8 cellular contexts compared by ENCODE assay signal in genomic region chr19:15379996-15380647, GRCh38. TPM values are rescaled to one million over a fixed set of nuclear protein-coding genes. Genes with fewer than 3 reads are reported as not detected.
DNase-seq lines count a peak whose midpoint lies in the region; ATAC-seq and TF ChIP-seq lines count a peak whose summit lies in the region.

No MANE protein-coding gene starts in this region.

- peak overlapping the region; percentile 50 for H3K27ac ChIP-seq in mammary epithelial cell (ENCODE audit: insufficient read depth, low read depth, low read length)
- peak overlapping the region; percentile 82 for H3K27ac ChIP-seq in substantia nigra (ENCODE audit: low read depth, low read length, poor library complexity, severe bottlenecking)

- CTCF ChIA-PET in mammary epithelial cell (lab: Charles Lee; ENCODE audit: low non-redundant PET): interaction anchor here (0.6 kb wide), 2 partner anchors 38 to 854 kb away, joined by 3 read pairs; no protein-coding TSS in a partner anchor

- BruUV-seq in mammary epithelial cell (replicated peaks; lab: Mats Ljungman, UMichigan): no TSS peak

- no peaks in the 10 kb centered on the region for H4K20me1 ChIP-seq in mammary epithelial cell (ENCODE audit: insufficient read depth, low read length)

- no peaks in the 10 kb centered on the region for H3K9me3 ChIP-seq in mammary epithelial cell (replicated peaks; ENCODE audit: insufficient read depth, low read length)

- in situ Hi-C loops in mammary epithelial cell (cut with MboI; ENCODE audit: low sequenced_read_pairs in 2 of 2): no loop called here

- H2AFZ ChIP-seq in mammary epithelial cell (ENCODE audit: low read depth, low read length): peak overlapping the region; percentile 84

- DNase-seq in DMS153 treated with DMSO at 0.1 percent for 48 hours (lab: John Stamatoyannopoulos, UW; ENCODE audit: unreplicated experiment) (peak; percentile 7), GM19238 (ENCODE audit: insufficient read length, low spot score) (peak; percentile 39), NOMO-1 treated with dmso at 0.1 percent for 144 hours (lab: John Stamatoyannopoulos, UW; ENCODE audit: unreplicated experiment) (peak; percentile 56), mammary epithelial cell (peak; percentile 69), left kidney (ENCODE audit: low read depth, low spot score) (peak; percentile 89), substantia nigra (lab: John Stamatoyannopoulos, UW) (peak in 14 of 49 donors; percentile 31 to 59 (median 45))
- DNase-seq in activated effector memory CD4-positive, alpha-beta T cell treated with Interleukin-2 at 50 U/mL for 16 hours: no peak

- peak; percentile 24 for ATAC-seq in HG03196 (IDR thresholded peaks at IDR 0.05; ENCODE audit: unreplicated experiment)

- H3K36me3 ChIP-seq in mammary epithelial cell (ENCODE audit: insufficient read depth, low read length): no peaks in the 10 kb centered on the region

- H3K27me3 ChIP-seq in mammary epithelial cell (ENCODE audit: insufficient read depth, low read length): no peaks in the 10 kb centered on the region

- dilution Hi-C loops in mammary epithelial cell (cut with HindIII; ENCODE audit: low sequenced_read_pairs): loop anchor here (5.0 kb wide), 1 partner anchor 98 kb away; no protein-coding TSS in a partner anchor

- TF ChIP-seq CTCF in mammary epithelial cell (conservative IDR thresholded peaks at IDR 0.05 in 1 of 2, IDR thresholded peaks at IDR 0.05 in 1 of 2; ENCODE audit: extremely low read depth in 1 of 2, insufficient read depth in 1 of 2, low read depth in 1 of 2, low read length in 2 of 2): no peak

- H3K79me2 ChIP-seq in mammary epithelial cell (ENCODE audit: insufficient read depth, low read length): peaks cover 49% of the 10 kb centered on the region

- H3K4me2 ChIP-seq in mammary epithelial cell (ENCODE audit: insufficient read depth, low read depth, low read length): peak overlapping the region; percentile 99

- peak overlapping the region; percentile 59 to 70 (median 66) for H3K4me3 ChIP-seq in mammary epithelial cell (replicated peaks in 1 of 3; ENCODE audit: insufficient read depth in 1 of 3, low read depth in 2 of 3, low read length in 3 of 3)

- H3K9ac ChIP-seq in mammary epithelial cell (ENCODE audit: insufficient read depth, low read length): peak overlapping the region; percentile 57

- intact Hi-C loops in mammary epithelial cell (cut with micrococcal nuclease): loop anchor here (1.0 to 2.0 kb wide), 3 partner anchors 39 to 203 kb away; no protein-coding TSS in a partner anchor

- H3K4me1 ChIP-seq in mammary epithelial cell (ENCODE audit: insufficient read depth, low read length): peaks cover 24% of the 10 kb centered on the region

- WGBS in mammary epithelial cell (ENCODE audit: low coverage, missing lambda C conversion rate): no CpG with 5 or more reads among the region's 56 CpGs

RNA-seq across cellular contexts. Expression of gene AKAP8, which starts 0.5 kb away (rescaled TPM):
- total RNA-seq in mammary epithelial cell: 10 to 100 TPM; 12.8 to 33.2 TPM
- 13.7 TPM for polyA plus RNA-seq in mammary epithelial cell
- polyA minus RNA-seq in mammary epithelial cell: 4.7 TPM

RNA-seq across cellular contexts. Expression of gene AKAP8L, which starts 38.7 kb away (rescaled TPM):
- 10 to 100 TPM; 55.0 to 75.9 TPM for total RNA-seq in mammary epithelial cell
- polyA plus RNA-seq in mammary epithelial cell: 24.6 TPM
- polyA minus RNA-seq in mammary epithelial cell: 47.1 TPM

RNA-seq across cellular contexts. Expression of gene BRD4, which starts 47.8 kb away (rescaled TPM):
- 100 to 1,000 TPM in 1 of 2 donors, 10 to 100 TPM in 1; 22.2 to 113 TPM for total RNA-seq in mammary epithelial cell
- polyA plus RNA-seq in mammary epithelial cell: 9.9 TPM
- 166 TPM for polyA minus RNA-seq in mammary epithelial cell
